ENCODE assay signal across 18 cellular contexts in the genomic region with DNA sequence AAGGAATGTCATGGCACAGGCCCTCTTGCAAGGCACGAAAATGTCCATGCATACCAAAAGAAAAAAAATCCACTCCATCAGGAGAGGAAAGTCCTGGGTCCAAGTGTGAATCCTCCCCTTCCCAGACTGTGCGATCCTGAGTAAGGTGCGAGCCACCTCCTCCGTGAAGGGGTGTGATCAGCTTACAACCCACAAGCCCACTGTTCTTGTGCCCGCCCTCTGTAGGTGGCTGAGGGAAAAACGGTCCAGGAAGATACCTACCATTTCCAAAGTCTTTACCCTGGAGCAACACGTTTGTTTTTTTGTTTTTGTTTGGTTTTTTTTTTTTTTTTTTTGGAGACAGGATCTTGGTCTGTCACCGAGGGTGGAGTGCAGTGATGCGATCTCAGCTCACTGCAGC.
DNase-seq lines count a peak whose midpoint lies in the region; TF ChIP-seq lines count a peak whose summit lies in the region.
"Had no signal": no experiment of that assay in that cellular context is flagged by ENCODE, and none has a peak within 500 bp of the region (broad histone marks: within the 10 kb centered on the region; RNA-seq: fewer than 3 reads in every experiment).

No MANE protein-coding gene starts in this region.

- H3K27me3 Mint-ChIP-seq in MCF 10A (ENCODE audit: insufficient read depth, unreplicated experiment) (peaks cover 38% of the 10 kb centered on the region), chondrocyte (ENCODE audit: low read depth) (peaks cover 3% of the 10 kb centered on the region), progenitor cell of endocrine pancreas (no peaks in the 10 kb centered on the region)
- H3K27me3 Mint-ChIP-seq: activated CD4-positive, alpha-beta memory T cell treated with anti-CD3 and anti-CD28 coated beads, Interleukin-2, amount 10 ng/mL, durations not matched to agents 7 days and 5 days; naive B cell had no signal

- WGBS in transverse colon (ENCODE audit: low coverage in 1 of 2), 2 donors: 62 to 67% methylated on average over 6 to 9 of the region's 9 CpGs

- in situ Hi-C loops in transverse colon (cut with MboI; ENCODE audit: low pct_ligation_motif_present in 1 of 4, low pct_unique_long_range_greater_than_20kb in 1 of 4, low sequenced_read_pairs in 3 of 4): no loop called here

- H3K4me1 Mint-ChIP-seq in MCF 10A (ENCODE audit: insufficient read depth, unreplicated experiment) (no peaks in the 10 kb centered on the region), chondrocyte (ENCODE audit: low read depth) (no peaks in the 10 kb centered on the region), progenitor cell of endocrine pancreas (ENCODE audit: low read depth) (peaks cover 4% of the 10 kb centered on the region)
- H3K4me1 Mint-ChIP-seq: activated CD4-positive, alpha-beta memory T cell treated with anti-CD3 and anti-CD28 coated beads, Interleukin-2, amount 10 ng/mL, durations not matched to agents 7 days and 5 days; naive B cell had no signal

- H3K36me3 ChIP-seq in breast epithelium (no peaks in the 10 kb centered on the region), Peyer's patch (no peaks in the 10 kb centered on the region), transverse colon (no peaks in the 10 kb centered on the region)
- H3K36me3 ChIP-seq: adrenal gland, esophagus muscularis mucosa, SJCRH30 had no signal

- TF ChIP-seq EP300 in transverse colon (IDR thresholded peaks at IDR 0.05; ENCODE audit: low read depth): no peak

- no peak for TF ChIP-seq POLR2A in breast epithelium (IDR thresholded peaks at IDR 0.05)
- TF ChIP-seq POLR2A in Peyer's patch (IDR thresholded peaks at IDR 0.05): no peak
- no peak for TF ChIP-seq POLR2A in transverse colon (IDR thresholded peaks at IDR 0.05)

- intact Hi-C loops in MCF 10A (cut with micrococcal nuclease): no loop called here
- intact Hi-C loops in breast epithelium (cut with DNase I; ENCODE audit: low total_unique reads): no loop called here
- intact Hi-C loops in transverse colon (cut with DNase I; ENCODE audit: low total_unique reads): no loop called here

- no peaks in the 10 kb centered on the region for H3K36me3 Mint-ChIP-seq in MCF 10A (ENCODE audit: insufficient read depth, unreplicated experiment)
- no peaks in the 10 kb centered on the region for H3K36me3 Mint-ChIP-seq in chondrocyte (ENCODE audit: low read depth)
- H3K36me3 Mint-ChIP-seq in progenitor cell of endocrine pancreas (ENCODE audit: insufficient read depth): no peaks in the 10 kb centered on the region
- H3K36me3 Mint-ChIP-seq: naive B cell had no signal

- no peaks in the 10 kb centered on the region for H3K9me3 Mint-ChIP-seq in MCF 10A (ENCODE audit: unreplicated experiment)
- no peaks in the 10 kb centered on the region for H3K9me3 Mint-ChIP-seq in chondrocyte (ENCODE audit: low read depth)
- H3K9me3 Mint-ChIP-seq in progenitor cell of endocrine pancreas (ENCODE audit: low read depth): no peaks in the 10 kb centered on the region
- H3K9me3 Mint-ChIP-seq: activated CD4-positive, alpha-beta memory T cell treated with anti-CD3 and anti-CD28 coated beads, Interleukin-2, amount 10 ng/mL, durations not matched to agents 7 days and 5 days; naive B cell had no signal

- H3K27ac Mint-ChIP-seq in MCF 10A (ENCODE audit: low read depth, unreplicated experiment): no peak overlapping the region
- H3K27ac Mint-ChIP-seq in chondrocyte (ENCODE audit: unreplicated experiment): no peak overlapping the region
- no peak overlapping the region for H3K27ac Mint-ChIP-seq in progenitor cell of endocrine pancreas
- H3K27ac Mint-ChIP-seq: activated CD4-positive, alpha-beta memory T cell treated with anti-CD3 and anti-CD28 coated beads, Interleukin-2, amount 10 ng/mL, durations not matched to agents 7 days and 5 days; naive B cell had no signal

- TF ChIP-seq CTCF in MCF 10A (IDR thresholded peaks at IDR 0.05; ENCODE audit: unreplicated experiment) (no peak), breast epithelium (IDR thresholded peaks at IDR 0.05) (no peak), chondrocyte (IDR thresholded peaks at IDR 0.05) (peak; percentile 38), progenitor cell of endocrine pancreas (IDR thresholded peaks at IDR 0.05; ENCODE audit: unreplicated experiment) (peak; percentile 33), Peyer's patch (IDR thresholded peaks at IDR 0.05) (no peak), transverse colon (IDR thresholded peaks at IDR 0.05) (no peak)

- no peaks in the 10 kb centered on the region for H3K9me3 ChIP-seq in breast epithelium
- no peaks in the 10 kb centered on the region for H3K9me3 ChIP-seq in Peyer's patch
- H3K9me3 ChIP-seq in transverse colon: no peaks in the 10 kb centered on the region
- H3K9me3 ChIP-seq: adrenal gland, esophagus muscularis mucosa, SJCRH30 had no signal

- POLR2A ChIA-PET in MCF 10A (lab: Yijun Ruan, JAX): no interaction called here

- H3K27ac ChIP-seq in breast epithelium (no peak overlapping the region), Peyer's patch (no peak overlapping the region), transverse colon (no peak overlapping the region)
- H3K27ac ChIP-seq: adrenal gland, coronary artery, esophagus muscularis mucosa, SJCRH30 had no signal

- H3K27me3 ChIP-seq in breast epithelium (no peaks in the 10 kb centered on the region), Peyer's patch (no peaks in the 10 kb centered on the region), transverse colon (no peaks in the 10 kb centered on the region)
- H3K27me3 ChIP-seq: adrenal gland, esophagus muscularis mucosa, SJCRH30 had no signal

- no peak overlapping the region for H3K4me3 ChIP-seq in breast epithelium
- H3K4me3 ChIP-seq in Peyer's patch: no peak overlapping the region
- H3K4me3 ChIP-seq in transverse colon: no peak overlapping the region
- H3K4me3 ChIP-seq: adrenal gland, coronary artery, esophagus muscularis mucosa, GM12878, SJCRH30 had no signal

- H3K4me1 ChIP-seq in breast epithelium (no peaks in the 10 kb centered on the region), Peyer's patch (no peaks in the 10 kb centered on the region), transverse colon (no peaks in the 10 kb centered on the region)
- H3K4me1 ChIP-seq: adrenal gland, SJCRH30 had no signal

- no TSS peak for BruUV-seq in MCF 10A (replicated peaks; lab: Mats Ljungman, UMichigan)

- DNase-seq in MCF 10A (ENCODE audit: unreplicated experiment): peak; percentile 5
- no peak for DNase-seq in breast epithelium (ENCODE audit: low spot score in 2 of 2)
- peak; percentile 33 for DNase-seq in HuH-7 (ENCODE audit: low spot score)
- DNase-seq in chondrocyte (ENCODE audit: low spot score): no peak
- no peak for DNase-seq in progenitor cell of endocrine pancreas (ENCODE audit: low spot score, unreplicated experiment)
- no peak for DNase-seq in Peyer's patch
- no peak for DNase-seq in cerebellum (ENCODE audit: low spot score)
- DNase-seq in transverse colon: no peak
- DNase-seq: activated CD4-positive, alpha-beta memory T cell treated with anti-CD3 and anti-CD28 coated beads, Interleukin-2, amount 10 ng/mL, durations not matched to agents 7 days and 5 days; adrenal gland; AML-193; DMS79; naive B cell; NCI-H526 treated with DMSO at 0.1 percent for 48 hours had no signal

- CTCF ChIA-PET in MCF 10A (lab: Yijun Ruan, JAX): interaction anchor here (0.5 to 0.7 kb wide), 3 partner anchors 16 to 120 kb away, joined by 3 to 4 read pairs (median 3); no protein-coding TSS in a partner anchor

- no peak overlapping the region for H3K4me3 Mint-ChIP-seq in MCF 10A (ENCODE audit: unreplicated experiment)
- no peak overlapping the region for H3K4me3 Mint-ChIP-seq in chondrocyte (ENCODE audit: unreplicated experiment)
- no peak overlapping the region for H3K4me3 Mint-ChIP-seq in progenitor cell of endocrine pancreas (ENCODE audit: low read depth)
- H3K4me3 Mint-ChIP-seq: activated CD4-positive, alpha-beta memory T cell treated with anti-CD3 and anti-CD28 coated beads, Interleukin-2, amount 10 ng/mL, durations not matched to agents 7 days and 5 days had no signal

Comparison
In these comparisons a context has a peak if more than half of its experiments do, and no peak if none do; other contexts are left out.
1. DNase-seq: peak in MCF 10A (single experiment) and HuH-7 (single experiment); none in breast epithelium (0 of 2), chondrocyte (single experiment), progenitor cell of endocrine pancreas (single experiment), Peyer's patch (0 of 3), cerebellum (single experiment) and transverse colon (single experiment).
2. CTCF ChIP-seq: peak in chondrocyte (single experiment) and progenitor cell of endocrine pancreas (single experiment); none in MCF 10A (single experiment), breast epithelium (0 of 3), Peyer's patch (0 of 6) and transverse colon (0 of 5).